11 cellular contexts compared by ENCODE assay signal in the genomic region with DNA sequence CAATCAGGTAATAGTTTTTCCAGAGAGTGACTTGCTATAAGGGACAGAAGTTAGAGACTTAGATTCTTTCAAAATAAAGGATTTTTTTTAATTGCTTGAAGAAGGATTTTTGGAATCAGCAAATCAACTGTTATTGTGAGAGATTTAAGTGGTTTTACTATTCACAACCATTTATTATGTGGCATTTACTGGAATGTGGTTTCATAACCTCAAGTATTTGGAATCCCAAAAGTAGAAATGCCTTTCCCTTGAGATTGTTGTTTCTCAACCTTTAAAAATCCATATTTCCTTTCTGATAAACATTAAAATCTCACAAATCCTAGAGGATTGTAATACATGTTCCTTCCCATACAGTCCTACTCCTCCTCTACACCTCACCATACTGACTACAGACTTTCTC. TPM values are rescaled to one million over a fixed set of nuclear protein-coding genes. Genes with fewer than 3 reads are reported as not detected.
DNase-seq lines count a peak whose midpoint lies in the region; ATAC-seq and TF ChIP-seq lines count a peak whose summit lies in the region.
"Had no signal": no experiment of that assay in that cellular context is flagged by ENCODE, and none has a peak within 500 bp of the region (broad histone marks: within the 10 kb centered on the region; RNA-seq: fewer than 3 reads in every experiment).

No MANE protein-coding gene starts in this region.

- peaks cover 54% of the 10 kb centered on the region for H3F3A ChIP-seq in DOHH2 (ENCODE audit: control insufficient read depth, insufficient read depth)

- H3K79me2 ChIP-seq in DOHH2 (ENCODE audit: control insufficient read depth, low read length) (peaks cover 100% of the 10 kb centered on the region), osteoblast (ENCODE audit: insufficient read depth, low read length) (peaks cover 86% of the 10 kb centered on the region)

- no peak overlapping the region for H2AFZ ChIP-seq in osteoblast (ENCODE audit: low read length)

- H3K4me3 Mint-ChIP-seq in central memory CD8-positive, alpha-beta T cell = no peak overlapping the region

- peak overlapping the region; percentile 83 for H3K27ac Mint-ChIP-seq in central memory CD8-positive, alpha-beta T cell (ENCODE audit: low read depth)

- TF ChIP-seq CTCF in DOHH2 (IDR thresholded peaks at IDR 0.05; ENCODE audit: low read depth, low read length, poor library complexity, severe bottlenecking) = no peak
- no peak for TF ChIP-seq CTCF in osteoblast (IDR thresholded peaks at IDR 0.05; ENCODE audit: extremely low read depth, low read depth, low read length)

- peaks cover 96% of the 10 kb centered on the region for H3K4me1 ChIP-seq in DOHH2 (ENCODE audit: control insufficient read depth, low read length)
- peaks cover 49% of the 10 kb centered on the region for H3K4me1 ChIP-seq in osteoblast (ENCODE audit: insufficient read depth, low read length)

- H3K36me3 ChIP-seq in DOHH2 (ENCODE audit: control insufficient read depth, low read length) (peaks cover 92% of the 10 kb centered on the region), osteoblast (ENCODE audit: insufficient read depth, low read length) (peaks cover 19% of the 10 kb centered on the region)

- no peaks in the 10 kb centered on the region for H3K27me3 ChIP-seq in DOHH2 (ENCODE audit: control insufficient read depth, low read length)
- H3K27me3 ChIP-seq in osteoblast (ENCODE audit: insufficient read depth, low read length) = no peaks in the 10 kb centered on the region
- H3K27me3 ChIP-seq: vagina had no signal

- peak; percentile 58 for DNase-seq in NCI-H226
- DNase-seq in central memory CD8-positive, alpha-beta T cell (ENCODE audit: low spot score in 2 of 2) = no peak
- peak; percentile 36 for DNase-seq in osteoblast (ENCODE audit: insufficient read length, low spot score, missing footprints)
- no peak for DNase-seq in NCI-H1436 (lab: John Stamatoyannopoulos, UW)
- no peak for DNase-seq in NK-92 treated with Interleukin-12 subunit alpha and Interleukin-12 subunit beta, amount 100 ng/mL, for 24 hours (lab: John Stamatoyannopoulos, UW)
- no peak for DNase-seq in iPS-NIHi11 (ENCODE audit: low spot score)
- DNase-seq: NCI-H2171, occipital lobe had no signal

- H3K27ac ChIP-seq in DOHH2 (ENCODE audit: low read depth, low read length) (peak overlapping the region; percentile 37), osteoblast (ENCODE audit: low read depth, low read length) (peak overlapping the region; percentile 74)
- H3K27ac ChIP-seq: vagina had no signal

- H3K4me2 ChIP-seq in DOHH2 (ENCODE audit: low read length) (peak overlapping the region; percentile 94), osteoblast (ENCODE audit: insufficient read depth, low read length) (peak overlapping the region; percentile 63)

- no peak for ATAC-seq in central memory CD8-positive, alpha-beta T cell (replicated peaks; ENCODE audit: extremely low read depth, poor library complexity, severe bottlenecking)
- no peak for ATAC-seq in GM18858 (IDR thresholded peaks at IDR 0.05; ENCODE audit: unreplicated experiment)

- peaks cover 27% of the 10 kb centered on the region for H4K20me1 ChIP-seq in DOHH2 (ENCODE audit: control insufficient read depth, insufficient read depth, low read depth, low read length)
- no peaks in the 10 kb centered on the region for H4K20me1 ChIP-seq in osteoblast (ENCODE audit: insufficient read depth, low read length)

- H3K9me2 ChIP-seq in DOHH2 (replicated peaks; ENCODE audit: control insufficient read depth, low read length) = no peaks in the 10 kb centered on the region

- no peaks in the 10 kb centered on the region for H3K9me3 Mint-ChIP-seq in central memory CD8-positive, alpha-beta T cell

- no peaks in the 10 kb centered on the region for H3K27me3 Mint-ChIP-seq in central memory CD8-positive, alpha-beta T cell

- H3K4me3 ChIP-seq in DOHH2 (ENCODE audit: low read length) = peak overlapping the region; percentile 18; the same call in 1 of the 2 replicates
- no peak overlapping the region for H3K4me3 ChIP-seq in osteoblast (ENCODE audit: insufficient read depth, low read length)
- H3K4me3 ChIP-seq: vagina had no signal

- H3K4me1 Mint-ChIP-seq in central memory CD8-positive, alpha-beta T cell = peaks cover 76% of the 10 kb centered on the region

- H3K36me3 Mint-ChIP-seq in central memory CD8-positive, alpha-beta T cell (ENCODE audit: insufficient read depth) = peaks cover 22% of the 10 kb centered on the region

- H3K9me3 ChIP-seq in DOHH2 (ENCODE audit: control insufficient read depth, insufficient read depth, low read length) (no peaks in the 10 kb centered on the region), osteoblast (ENCODE audit: low read depth, low read length) (no peaks in the 10 kb centered on the region)
- H3K9me3 ChIP-seq: vagina had no signal

RNA-seq across cellular contexts. Expression of gene TANK, which starts 5.0 kb away (rescaled TPM):
- 112 and 127 TPM in 2 replicates for total RNA-seq in osteoblast

Comparison
In these comparisons a context has a peak if more than half of its experiments do, and no peak if none do; other contexts are left out.
1. DNase-seq: peak in NCI-H226 (single experiment) and osteoblast (single experiment); none in central memory CD8-positive, alpha-beta T cell (0 of 2), NCI-H1436 (single experiment), NK-92 treated with Interleukin-12 subunit alpha and Interleukin-12 subunit beta, amount 100 ng/mL, for 24 hours (single experiment) and iPS-NIHi11 (single experiment).